ENCODE assay signal across 22 cellular contexts in genomic region chr1:6987940-6988339, GRCh38.
DNase-seq lines count a peak whose midpoint lies in the region; ATAC-seq and TF ChIP-seq lines count a peak whose summit lies in the region.
"Had no signal": no experiment of that assay in that cellular context is flagged by ENCODE, and none has a peak within 500 bp of the region (broad histone marks: within the 10 kb centered on the region; RNA-seq: fewer than 3 reads in every experiment).

No MANE protein-coding gene starts in this region.

- no peak for DNase-seq in PC-3
- DNase-seq in endothelial cell (ENCODE audit: low spot score): no peak
- no peak for DNase-seq in neuronal stem cell (ENCODE audit: low spot score)
- no peak for DNase-seq in ACHN
- DNase-seq: DMS 273 treated with DMSO at 0.1 percent for 48 hours; GOT3; IMR-90; MG63; NCI-H1048; NCI-H1436 treated with DMSO at 0.1 percent for 48 hours; NCI-H2081; NCI-H2171 treated with DMSO at 0.1 percent for 48 hours; NCI-H446; NCI-H69; NK-92 treated with Interleukin-12 subunit alpha and Interleukin-12 subunit beta, amount 100 ng/mL, for 24 hours; SHP77; T-cell had no signal

- BruUV-seq in PC-3 (replicated peaks; lab: Mats Ljungman, UMichigan): no TSS peak

- H4K20me1 ChIP-seq in PC-3 (ENCODE audit: low read length): no peaks in the 10 kb centered on the region

- H2BK12ac ChIP-seq in neuronal stem cell (ENCODE audit: low read length): no peak overlapping the region

- TF ChIP-seq CTCF in GM12873 (IDR thresholded peaks at IDR 0.05; ENCODE audit: insufficient read depth, low read depth, low read length, missing control alignments) (peak; percentile 19), PC-3 (conservative IDR thresholded peaks at IDR 0.05; ENCODE audit: low read depth, low read length) (0 out of 2 replicates have a peak, but pooled peaks have one; percentile 17), endothelial cell (IDR thresholded peaks at IDR 0.05; ENCODE audit: unreplicated experiment) (peak; percentile 28)

- ATAC-seq in PC-3: no peak
- no peak for ATAC-seq in HG03432 (IDR thresholded peaks at IDR 0.05; ENCODE audit: unreplicated experiment)
- ATAC-seq in GM19351 (IDR thresholded peaks at IDR 0.05; ENCODE audit: unreplicated experiment): no peak
- no peak for ATAC-seq in HG02642 (IDR thresholded peaks at IDR 0.05; ENCODE audit: poor library complexity, unreplicated experiment)
- ATAC-seq: T-cell had no signal

- H3K23ac ChIP-seq in neuronal stem cell (ENCODE audit: low read depth, low read length, poor library complexity): no peak overlapping the region

- H3K9ac ChIP-seq in PC-3 (ENCODE audit: low read length) (no peak overlapping the region), neuronal stem cell (ENCODE audit: low read depth, low read length, poor library complexity) (no peak overlapping the region)

- H3K4me3 Mint-ChIP-seq in endothelial cell (ENCODE audit: unreplicated experiment): no peak overlapping the region
- H3K4me3 Mint-ChIP-seq: T-cell had no signal

- no peaks in the 10 kb centered on the region for H3K9me3 Mint-ChIP-seq in endothelial cell (ENCODE audit: unreplicated experiment)
- H3K9me3 Mint-ChIP-seq: T-cell had no signal

- no peaks in the 10 kb centered on the region for H3K79me1 ChIP-seq in neuronal stem cell (ENCODE audit: low read depth, low read length)

- H3K36me3 ChIP-seq in PC-3 (ENCODE audit: low read depth, low read length) (no peaks in the 10 kb centered on the region), neuronal stem cell (replicated peaks in 1 of 2; ENCODE audit: control insufficient read depth in 2 of 2, insufficient read depth in 2 of 2, low read length in 2 of 2) (no peaks in the 10 kb centered on the region)
- H3K36me3 ChIP-seq: MG63 had no signal

- peak overlapping the region; percentile 41 for H3K14ac ChIP-seq in neuronal stem cell (ENCODE audit: low read length)

- H3K18ac ChIP-seq in neuronal stem cell (ENCODE audit: low read length): peak overlapping the region; percentile 46

- H3K9me2 ChIP-seq in PC-3 (replicated peaks; ENCODE audit: low read length): no peaks in the 10 kb centered on the region

- POLR2A ChIA-PET in PC-3 (lab: Charles Lee; ENCODE audit: unreplicated experiment): no interaction called here

- no peak overlapping the region for H3K4ac ChIP-seq in neuronal stem cell (ENCODE audit: low read length)

- no peak overlapping the region for H2BK120ac ChIP-seq in neuronal stem cell (ENCODE audit: low read depth, low read length)

- H3F3A ChIP-seq in PC-3 (ENCODE audit: low read length, unreplicated experiment): no peaks in the 10 kb centered on the region

- no peak overlapping the region for H2BK15ac ChIP-seq in neuronal stem cell (ENCODE audit: low read length)

- H2AFZ ChIP-seq in PC-3 (ENCODE audit: low read length) (no peak overlapping the region), neuronal stem cell (ENCODE audit: low read length) (no peak overlapping the region)

- peaks cover 8% of the 10 kb centered on the region for H3K4me1 ChIP-seq in PC-3 (ENCODE audit: insufficient read depth, low read length)
- H3K4me1 ChIP-seq in neuronal stem cell (ENCODE audit: control insufficient read depth in 2 of 2, insufficient read depth in 1 of 2, low read depth in 1 of 2, low read length in 2 of 2): peaks cover 0 to 4% of the 10 kb centered on the region in 2 donors

- H3K9me3 ChIP-seq in PC-3 (ENCODE audit: low read length): no peaks in the 10 kb centered on the region
- peaks cover 0 to 4% of the 10 kb centered on the region in 2 donors for H3K9me3 ChIP-seq in neuronal stem cell (replicated peaks in 1 of 2; ENCODE audit: control insufficient read depth in 2 of 2, insufficient read depth in 1 of 2, low read depth in 1 of 2, low read length in 2 of 2)
- H3K9me3 ChIP-seq: MG63 had no signal

- no peak overlapping the region for H2AK5ac ChIP-seq in neuronal stem cell (ENCODE audit: low read depth, low read length)

- CTCF ChIA-PET in PC-3 (lab: Charles Lee): no interaction called here

- no CpG with 5 or more reads among the region's 9 CpGs for WGBS in neuronal stem cell (ENCODE audit: extremely low coverage in 2 of 2, insufficient read length in 2 of 2, insufficient replicate concordance in 1 of 2), 2 donors

- peaks cover 35% of the 10 kb centered on the region for H3K27me3 ChIP-seq in PC-3 (ENCODE audit: low read length)
- H3K27me3 ChIP-seq in neuronal stem cell (ENCODE audit: control insufficient read depth in 3 of 3, insufficient read depth in 3 of 3, low read depth in 1 of 3, low read length in 3 of 3): peaks cover 0 to 5% (median 0%) of the 10 kb centered on the region in 3 experiments
- H3K27me3 ChIP-seq: MG63 had no signal

- H3K79me2 ChIP-seq in PC-3 (ENCODE audit: low read length): no peaks in the 10 kb centered on the region

- no peak overlapping the region for H4K91ac ChIP-seq in neuronal stem cell (ENCODE audit: low read depth, low read length, poor library complexity)

- no peaks in the 10 kb centered on the region for H3K36me3 Mint-ChIP-seq in endothelial cell (ENCODE audit: low read depth, unreplicated experiment)
- H3K36me3 Mint-ChIP-seq: T-cell had no signal

- no peaks in the 10 kb centered on the region for H3K4me1 Mint-ChIP-seq in endothelial cell (ENCODE audit: unreplicated experiment)
- H3K4me1 Mint-ChIP-seq: T-cell had no signal

- no peaks in the 10 kb centered on the region for H3K27me3 Mint-ChIP-seq in endothelial cell (ENCODE audit: unreplicated experiment)

- peak overlapping the region; percentile 63 for H2BK5ac ChIP-seq in neuronal stem cell (ENCODE audit: low read length)

- no peak overlapping the region for H3K27ac Mint-ChIP-seq in endothelial cell (ENCODE audit: unreplicated experiment)
- H3K27ac Mint-ChIP-seq: T-cell had no signal

- no peak overlapping the region for H4K8ac ChIP-seq in neuronal stem cell (ENCODE audit: low read depth, low read length)

- H3K27ac ChIP-seq in PC-3 (ENCODE audit: low read length) (no peak overlapping the region), neuronal stem cell (replicated peaks; ENCODE audit: low read length) (no peak overlapping the region)
- H3K27ac ChIP-seq: SK-N-MC had no signal

- H3K4me2 ChIP-seq in PC-3 (ENCODE audit: low read length) (no peak overlapping the region), neuronal stem cell (ENCODE audit: insufficient read depth, low read length, poor library complexity, severe bottlenecking) (no peak overlapping the region)

- intact Hi-C loops in PC-3 (cut with micrococcal nuclease): no loop called here

- H3K4me3 ChIP-seq in PC-3 (ENCODE audit: low read length): no peak overlapping the region
- no peak overlapping the region for H3K4me3 ChIP-seq in neuronal stem cell (ENCODE audit: low read length in 2 of 2)
- H3K4me3 ChIP-seq: MG63, SK-N-MC had no signal

- in situ Hi-C loops in ACHN (cut with HindIII; ENCODE audit: low pct_ligation_motif_present, low pct_unique_long_range_greater_than_20kb, low sequenced_read_pairs): no loop called here
